In the genomic region with DNA sequence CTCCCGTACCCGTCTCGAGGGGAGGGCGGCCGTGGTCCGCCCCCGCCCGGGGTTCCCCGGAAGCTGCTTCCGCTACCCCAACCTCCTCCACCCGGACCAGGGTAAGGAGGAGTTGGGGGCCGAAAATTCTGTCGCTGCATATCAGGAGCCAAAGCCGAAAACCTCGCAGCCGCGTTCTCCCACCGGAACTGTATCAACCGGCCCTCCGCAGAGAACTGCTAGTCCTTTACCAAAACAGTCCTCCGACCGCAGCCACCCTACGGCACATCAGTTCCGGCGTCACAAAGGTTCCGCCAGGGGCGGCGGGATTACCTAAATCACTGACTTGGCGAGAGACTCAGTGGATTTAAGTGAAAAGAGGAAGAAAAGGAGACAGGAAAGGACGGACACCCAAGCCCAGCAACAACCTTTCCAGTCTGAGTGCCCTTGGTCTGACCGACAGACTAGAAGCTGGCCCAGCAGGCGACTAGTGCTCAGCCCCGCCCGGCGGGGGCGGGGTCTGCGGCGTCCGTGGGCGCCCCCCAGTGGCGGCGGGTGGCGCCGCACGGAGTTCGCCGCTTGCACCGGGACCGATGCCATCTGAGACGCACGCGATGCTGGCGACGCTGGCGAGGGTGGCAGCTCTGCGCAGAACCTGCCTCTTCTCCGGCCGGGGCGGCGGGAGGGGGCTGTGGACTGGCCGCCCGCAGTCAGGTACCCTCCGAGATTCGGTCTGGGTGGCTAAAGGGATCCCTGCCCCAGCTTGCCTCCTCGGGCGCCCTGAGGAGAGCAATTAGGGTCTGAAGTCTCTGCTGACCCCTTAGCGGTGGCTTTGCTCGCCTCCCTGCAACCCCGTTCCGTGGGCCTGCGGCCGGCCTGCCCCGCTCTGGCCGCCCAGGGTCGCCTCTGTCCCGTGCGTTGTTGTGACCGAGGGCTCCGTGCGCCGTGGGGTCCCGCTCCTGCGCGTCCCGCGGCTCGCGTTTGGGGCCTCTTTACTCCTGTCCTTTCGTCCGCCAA, we compare ENCODE assay signal across 1 cellular context.
TF ChIP-seq lines count a peak whose summit lies in the region.

A gene (minus strand): TSS at position 195 of the 996 bp plus-strand sequence. CDS start 55 bp downstream, at position 140.
A gene (plus strand): TSS at position 578 of the 996 bp plus-strand sequence.

TF ChIP-seq in K562, 482 proteins besides CTCF, POLR2A, EP300 and RAD21 (continued from another document and continues in another):
- TF ChIP-seq ZNF212 (CRISPR knock-in tag; IDR thresholded peaks at IDR 0.05) (no peak), TSC22D4 (tag; IDR thresholded peaks at IDR 0.05) (no peak), ZNF778 (CRISPR knock-in tag; IDR thresholded peaks at IDR 0.05) (no peak), XRCC5 (IDR thresholded peaks at IDR 0.05; ENCODE audit: low read depth, low read length) (peak; percentile 99), JUN (IDR thresholded peaks at IDR 0.05; ENCODE audit: borderline replicate concordance, low read depth, low read length) (peak; percentile 58; the same call in 1 of the 2 replicates), JUN (CRISPR knock-in tag; IDR thresholded peaks at IDR 0.05; ENCODE audit: borderline replicate concordance) (no peak), POLR2B (IDR thresholded peaks at IDR 0.05; ENCODE audit: low read depth, partially characterized antibody) (peak; percentile 79), MXI1 (IDR thresholded peaks at IDR 0.05; ENCODE audit: low read depth, low read length) (no peak), CEBPB (tag; IDR thresholded peaks at IDR 0.05) (no peak), FOXP1 (CRISPR knock-in tag; IDR thresholded peaks at IDR 0.05) (peak; percentile 67; the same call in 1 of the 2 replicates), EGR1 (conservative IDR thresholded peaks at IDR 0.05) (peak; percentile 47), SUPT5H (IDR thresholded peaks at IDR 0.05) (peak; percentile 85), FOSL1 (tag; conservative IDR thresholded peaks at IDR 0.05) (no peak; the same call in 1 of the 2 replicates), NR2C2 (CRISPR knock-in tag; IDR thresholded peaks at IDR 0.05) (0 out of 2 replicates have a peak, but pooled peaks have one; percentile 47), NR2C2 (tag; IDR thresholded peaks at IDR 0.05) (peak; percentile 92), LARP7 (IDR thresholded peaks at IDR 0.05) (0 out of 2 replicates have a peak, but pooled peaks have one; percentile 26), HDAC1 (IDR thresholded peaks at IDR 0.05) (peak in 1 of 2 experiments; percentile 74; a peak in 2 of 4 replicates), SRF (CRISPR knock-in tag; IDR thresholded peaks at IDR 0.05) (peak in 1 of 2 experiments; percentile 73; a peak in 1 of 4 replicates), MAZ (CRISPR knock-in tag; conservative IDR thresholded peaks at IDR 0.05 in 1 of 2, IDR thresholded peaks at IDR 0.05 in 1 of 2) (peak; percentile 99 to 100), XRCC4 (IDR thresholded peaks at IDR 0.05; ENCODE audit: extremely low read depth, insufficient read depth, insufficient read length) (no peak), CBFB (CRISPR knock-in tag; IDR thresholded peaks at IDR 0.05) (peak; percentile 73; the same call in 1 of the 2 replicates), ETV5 (CRISPR knock-in tag; IDR thresholded peaks at IDR 0.05; ENCODE audit: low read depth) (no peak; the same call in 1 of the 2 replicates), ZNF79 (CRISPR knock-in tag; IDR thresholded peaks at IDR 0.05; ENCODE audit: low read depth) (no peak), MAFK (IDR thresholded peaks at IDR 0.05; ENCODE audit: low read length) (no peak), ILK (tag; IDR thresholded peaks at IDR 0.05; ENCODE audit: borderline replicate concordance, low read depth) (no peak), TRIM28 (IDR thresholded peaks at IDR 0.05) (peak; percentile 75)
- TF ChIP-seq, protein P1, sequence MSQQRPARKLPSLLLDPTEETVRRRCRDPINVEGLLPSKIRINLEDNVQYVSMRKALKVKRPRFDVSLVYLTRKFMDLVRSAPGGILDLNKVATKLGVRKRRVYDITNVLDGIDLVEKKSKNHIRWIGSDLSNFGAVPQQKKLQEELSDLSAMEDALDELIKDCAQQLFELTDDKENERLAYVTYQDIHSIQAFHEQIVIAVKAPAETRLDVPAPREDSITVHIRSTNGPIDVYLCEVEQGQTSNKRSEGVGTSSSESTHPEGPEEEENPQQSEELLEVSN (IDR thresholded peaks at IDR 0.05; ENCODE audit: borderline replicate concordance in 1 of 2, extremely low read depth in 1 of 2, insufficient read depth in 1 of 2, insufficient read length in 1 of 2, low read depth in 1 of 2, low read length in 1 of 2, poor library complexity in 1 of 2, severe bottlenecking in 1 of 2), result peak; percentile 87 to 92
- TF ChIP-seq, protein P2, sequence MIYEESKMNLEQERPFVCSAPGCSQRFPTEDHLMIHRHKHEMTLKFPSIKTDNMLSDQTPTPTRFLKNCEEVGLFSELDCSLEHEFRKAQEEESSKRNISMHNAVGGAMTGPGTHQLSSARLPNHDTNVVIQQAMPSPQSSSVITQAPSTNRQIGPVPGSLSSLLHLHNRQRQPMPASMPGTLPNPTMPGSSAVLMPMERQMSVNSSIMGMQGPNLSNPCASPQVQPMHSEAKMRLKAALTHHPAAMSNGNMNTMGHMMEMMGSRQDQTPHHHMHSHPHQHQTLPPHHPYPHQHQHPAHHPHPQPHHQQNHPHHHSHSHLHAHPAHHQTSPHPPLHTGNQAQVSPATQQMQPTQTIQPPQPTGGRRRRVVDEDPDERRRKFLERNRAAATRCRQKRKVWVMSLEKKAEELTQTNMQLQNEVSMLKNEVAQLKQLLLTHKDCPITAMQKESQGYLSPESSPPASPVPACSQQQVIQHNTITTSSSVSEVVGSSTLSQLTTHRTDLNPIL (CRISPR knock-in tag; IDR thresholded peaks at IDR 0.05), result no peak
- TF ChIP-seq, protein P3, sequence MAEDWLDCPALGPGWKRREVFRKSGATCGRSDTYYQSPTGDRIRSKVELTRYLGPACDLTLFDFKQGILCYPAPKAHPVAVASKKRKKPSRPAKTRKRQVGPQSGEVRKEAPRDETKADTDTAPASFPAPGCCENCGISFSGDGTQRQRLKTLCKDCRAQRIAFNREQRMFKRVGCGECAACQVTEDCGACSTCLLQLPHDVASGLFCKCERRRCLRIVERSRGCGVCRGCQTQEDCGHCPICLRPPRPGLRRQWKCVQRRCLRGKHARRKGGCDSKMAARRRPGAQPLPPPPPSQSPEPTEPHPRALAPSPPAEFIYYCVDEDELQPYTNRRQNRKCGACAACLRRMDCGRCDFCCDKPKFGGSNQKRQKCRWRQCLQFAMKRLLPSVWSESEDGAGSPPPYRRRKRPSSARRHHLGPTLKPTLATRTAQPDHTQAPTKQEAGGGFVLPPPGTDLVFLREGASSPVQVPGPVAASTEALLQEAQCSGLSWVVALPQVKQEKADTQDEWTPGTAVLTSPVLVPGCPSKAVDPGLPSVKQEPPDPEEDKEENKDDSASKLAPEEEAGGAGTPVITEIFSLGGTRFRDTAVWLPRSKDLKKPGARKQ (CRISPR knock-in tag; IDR thresholded peaks at IDR 0.05), result no peak
- TF ChIP-seq, protein P4, sequence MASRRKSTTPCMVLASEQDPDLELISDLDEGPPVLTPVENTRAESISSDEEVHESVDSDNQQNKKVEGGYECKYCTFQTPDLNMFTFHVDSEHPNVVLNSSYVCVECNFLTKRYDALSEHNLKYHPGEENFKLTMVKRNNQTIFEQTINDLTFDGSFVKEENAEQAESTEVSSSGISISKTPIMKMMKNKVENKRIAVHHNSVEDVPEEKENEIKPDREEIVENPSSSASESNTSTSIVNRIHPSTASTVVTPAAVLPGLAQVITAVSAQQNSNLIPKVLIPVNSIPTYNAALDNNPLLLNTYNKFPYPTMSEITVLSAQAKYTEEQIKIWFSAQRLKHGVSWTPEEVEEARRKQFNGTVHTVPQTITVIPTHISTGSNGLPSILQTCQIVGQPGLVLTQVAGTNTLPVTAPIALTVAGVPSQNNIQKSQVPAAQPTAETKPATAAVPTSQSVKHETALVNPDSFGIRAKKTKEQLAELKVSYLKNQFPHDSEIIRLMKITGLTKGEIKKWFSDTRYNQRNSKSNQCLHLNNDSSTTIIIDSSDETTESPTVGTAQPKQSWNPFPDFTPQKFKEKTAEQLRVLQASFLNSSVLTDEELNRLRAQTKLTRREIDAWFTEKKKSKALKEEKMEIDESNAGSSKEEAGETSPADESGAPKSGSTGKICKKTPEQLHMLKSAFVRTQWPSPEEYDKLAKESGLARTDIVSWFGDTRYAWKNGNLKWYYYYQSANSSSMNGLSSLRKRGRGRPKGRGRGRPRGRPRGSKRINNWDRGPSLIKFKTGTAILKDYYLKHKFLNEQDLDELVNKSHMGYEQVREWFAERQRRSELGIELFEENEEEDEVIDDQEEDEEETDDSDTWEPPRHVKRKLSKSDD (conservative IDR thresholded peaks at IDR 0.05; ENCODE audit: low read length), result peak; percentile 82; the same call in 1 of the 2 replicates
- TF ChIP-seq, protein P5, sequence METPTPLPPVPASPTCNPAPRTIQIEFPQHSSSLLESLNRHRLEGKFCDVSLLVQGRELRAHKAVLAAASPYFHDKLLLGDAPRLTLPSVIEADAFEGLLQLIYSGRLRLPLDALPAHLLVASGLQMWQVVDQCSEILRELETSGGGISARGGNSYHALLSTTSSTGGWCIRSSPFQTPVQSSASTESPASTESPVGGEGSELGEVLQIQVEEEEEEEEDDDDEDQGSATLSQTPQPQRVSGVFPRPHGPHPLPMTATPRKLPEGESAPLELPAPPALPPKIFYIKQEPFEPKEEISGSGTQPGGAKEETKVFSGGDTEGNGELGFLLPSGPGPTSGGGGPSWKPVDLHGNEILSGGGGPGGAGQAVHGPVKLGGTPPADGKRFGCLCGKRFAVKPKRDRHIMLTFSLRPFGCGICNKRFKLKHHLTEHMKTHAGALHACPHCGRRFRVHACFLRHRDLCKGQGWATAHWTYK (CRISPR knock-in tag; IDR thresholded peaks at IDR 0.05), result peak; percentile 52; the same call in 1 of the 2 replicates
- TF ChIP-seq, protein P6, sequence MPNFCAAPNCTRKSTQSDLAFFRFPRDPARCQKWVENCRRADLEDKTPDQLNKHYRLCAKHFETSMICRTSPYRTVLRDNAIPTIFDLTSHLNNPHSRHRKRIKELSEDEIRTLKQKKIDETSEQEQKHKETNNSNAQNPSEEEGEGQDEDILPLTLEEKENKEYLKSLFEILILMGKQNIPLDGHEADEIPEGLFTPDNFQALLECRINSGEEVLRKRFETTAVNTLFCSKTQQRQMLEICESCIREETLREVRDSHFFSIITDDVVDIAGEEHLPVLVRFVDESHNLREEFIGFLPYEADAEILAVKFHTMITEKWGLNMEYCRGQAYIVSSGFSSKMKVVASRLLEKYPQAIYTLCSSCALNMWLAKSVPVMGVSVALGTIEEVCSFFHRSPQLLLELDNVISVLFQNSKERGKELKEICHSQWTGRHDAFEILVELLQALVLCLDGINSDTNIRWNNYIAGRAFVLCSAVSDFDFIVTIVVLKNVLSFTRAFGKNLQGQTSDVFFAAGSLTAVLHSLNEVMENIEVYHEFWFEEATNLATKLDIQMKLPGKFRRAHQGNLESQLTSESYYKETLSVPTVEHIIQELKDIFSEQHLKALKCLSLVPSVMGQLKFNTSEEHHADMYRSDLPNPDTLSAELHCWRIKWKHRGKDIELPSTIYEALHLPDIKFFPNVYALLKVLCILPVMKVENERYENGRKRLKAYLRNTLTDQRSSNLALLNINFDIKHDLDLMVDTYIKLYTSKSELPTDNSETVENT (CRISPR knock-in tag; IDR thresholded peaks at IDR 0.05), result no peak
- TF ChIP-seq, protein P7, sequence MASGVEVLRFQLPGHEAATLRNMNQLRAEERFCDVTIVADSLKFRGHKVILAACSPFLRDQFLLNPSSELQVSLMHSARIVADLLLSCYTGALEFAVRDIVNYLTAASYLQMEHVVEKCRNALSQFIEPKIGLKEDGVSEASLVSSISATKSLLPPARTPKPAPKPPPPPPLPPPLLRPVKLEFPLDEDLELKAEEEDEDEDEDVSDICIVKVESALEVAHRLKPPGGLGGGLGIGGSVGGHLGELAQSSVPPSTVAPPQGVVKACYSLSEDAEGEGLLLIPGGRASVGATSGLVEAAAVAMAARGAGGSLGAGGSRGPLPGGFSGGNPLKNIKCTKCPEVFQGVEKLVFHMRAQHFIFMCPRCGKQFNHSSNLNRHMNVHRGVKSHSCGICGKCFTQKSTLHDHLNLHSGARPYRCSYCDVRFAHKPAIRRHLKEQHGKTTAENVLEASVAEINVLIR (CRISPR knock-in tag; IDR thresholded peaks at IDR 0.05), result no peak
